In the genomic region with DNA sequence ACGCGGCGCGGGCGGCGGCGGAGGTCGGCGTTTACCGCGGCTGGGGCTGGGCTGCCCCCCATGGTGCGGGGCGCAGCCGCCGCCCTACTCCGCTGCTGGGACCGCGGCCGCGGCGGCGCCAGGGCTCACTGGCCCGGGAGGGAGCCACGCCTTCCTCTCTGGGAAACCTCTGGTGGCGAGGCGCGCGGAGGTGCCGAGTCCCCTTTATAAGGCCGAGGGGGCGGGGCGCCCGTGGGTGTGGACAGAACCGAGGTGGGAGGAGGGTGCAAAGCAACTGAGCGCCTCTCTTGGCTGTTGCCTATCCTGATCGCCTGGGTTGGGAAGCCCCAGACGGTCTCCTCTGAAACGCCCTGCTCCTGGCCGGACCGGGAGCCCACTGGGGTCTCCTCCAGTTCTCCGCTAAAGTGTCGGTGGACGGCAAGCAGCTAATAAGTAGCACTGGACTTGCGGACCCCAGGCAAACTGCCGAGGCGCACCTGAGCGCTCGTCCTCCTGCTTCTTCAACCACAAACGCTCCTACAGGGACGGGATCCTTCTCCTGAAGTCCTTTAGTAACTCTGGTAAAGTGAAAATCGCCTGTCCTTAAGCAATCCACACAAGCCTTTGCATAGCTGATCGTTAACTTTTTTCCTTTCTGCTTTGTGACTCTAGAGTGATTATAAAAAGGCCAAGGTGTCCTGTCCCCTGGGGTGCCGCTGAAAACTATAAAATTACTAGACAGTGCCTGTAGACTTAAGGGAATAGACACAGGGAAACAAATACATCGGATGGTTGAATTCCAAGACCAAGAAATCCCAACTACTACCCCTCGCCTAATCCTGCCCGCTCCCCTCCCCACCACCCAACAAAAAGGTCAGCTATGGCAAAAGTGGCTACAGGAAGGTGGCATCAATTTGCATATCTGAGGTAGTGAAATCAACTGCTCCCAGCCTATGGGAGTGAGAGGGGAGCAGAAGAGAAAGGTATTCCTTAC, we compare ENCODE assay signal across 1 cellular context.
TF ChIP-seq lines count a peak whose summit lies in the region.

A gene (minus strand): TSS at position 182 of the 973 bp plus-strand sequence. CDS start 239 bp downstream, outside the sequence.

TF ChIP-seq in K562, 482 proteins besides CTCF, POLR2A, EP300 and RAD21 (continued from another document):
- TF ChIP-seq CXXC5 (CRISPR knock-in tag; IDR thresholded peaks at IDR 0.05), result peak; percentile 72
TF ChIP-seq in K562: peak in this region for 64.
